ENCODE assay signal across 25 cellular contexts in genomic region chr2:181419124-181419855, GRCh38. TPM values are rescaled to one million over a fixed set of nuclear protein-coding genes. Genes with fewer than 3 reads are reported as not detected.
A peak's percentile ranks its signal among the peaks of the same experiment; 100 is the strongest.
DNase-seq lines count a peak whose midpoint lies in the region; TF ChIP-seq lines count a peak whose summit lies in the region.
"Had no signal": no experiment of that assay in that cellular context is flagged by ENCODE, and none has a peak within 500 bp of the region (broad histone marks: within the 10 kb centered on the region; RNA-seq: fewer than 3 reads in every experiment).

No MANE protein-coding gene starts in this region.

- H3K27me3 ChIP-seq in osteoblast (ENCODE audit: insufficient read depth, low read length) = no peaks in the 10 kb centered on the region
- H3K27me3 ChIP-seq: BLaER1 treated with 17β-estradiol and CSF1 and Interleukin-3, amounts not matched to agents 10 nM and 100 nM; hepatocyte; testis had no signal

- H3K27ac ChIP-seq in osteoblast (ENCODE audit: low read depth, low read length) = no peak overlapping the region
- H3K27ac ChIP-seq: hepatocyte, RWPE1, testis had no signal

- intact Hi-C loops in dendritic cell treated with granulocyte-macrophage colony-stimulating factor and Interleukin-4, amounts not matched to agents 40 ng/mL and 50 ng/mL, for 4 days (cut with micrococcal nuclease) = no loop called here

- no peaks in the 10 kb centered on the region for H3K36me3 ChIP-seq in osteoblast (ENCODE audit: insufficient read depth, low read length)
- H3K36me3 ChIP-seq: BLaER1 treated with 17β-estradiol and CSF1 and Interleukin-3, amounts not matched to agents 10 nM and 100 nM had no signal

- H3K36me3 Mint-ChIP-seq in IgD-negative memory B cell = peaks cover 2% of the 10 kb centered on the region
- H3K36me3 Mint-ChIP-seq in dendritic cell treated with granulocyte-macrophage colony-stimulating factor and Interleukin-4, amounts not matched to agents 40 ng/mL and 50 ng/mL, for 4 days (ENCODE audit: low read depth) = no peaks in the 10 kb centered on the region
- H3K36me3 Mint-ChIP-seq: stimulated activated effector memory CD8-positive, alpha-beta T cell treated with anti-CD3 and anti-CD28 coated beads, Interleukin-12 subunit alpha, Interleukin-12 subunit beta, amount 100 ng/mL, for 72 hours had no signal

- no peak overlapping the region for H3K4me3 ChIP-seq in osteoblast (ENCODE audit: insufficient read depth, low read length)
- H3K4me3 ChIP-seq: BLaER1 treated with 17β-estradiol and CSF1 and Interleukin-3, amounts not matched to agents 10 nM and 100 nM; hepatocyte; smooth muscle cell; testis had no signal

- no peaks in the 10 kb centered on the region for H3K4me1 ChIP-seq in osteoblast (ENCODE audit: insufficient read depth, low read length)
- H3K4me1 ChIP-seq: testis had no signal

- H2AFZ ChIP-seq in osteoblast (ENCODE audit: low read length) = no peak overlapping the region
- H2AFZ ChIP-seq: hepatocyte had no signal

- peaks cover 1% of the 10 kb centered on the region for H3K27me3 Mint-ChIP-seq in IgD-negative memory B cell
- H3K27me3 Mint-ChIP-seq in dendritic cell treated with granulocyte-macrophage colony-stimulating factor and Interleukin-4, amounts not matched to agents 40 ng/mL and 50 ng/mL, for 4 days = no peaks in the 10 kb centered on the region

- peak overlapping the region; percentile 91 to 93 (median 93) for H3K27ac Mint-ChIP-seq in IgD-negative memory B cell
- H3K27ac Mint-ChIP-seq in dendritic cell treated with granulocyte-macrophage colony-stimulating factor and Interleukin-4, amounts not matched to agents 40 ng/mL and 50 ng/mL, for 4 days = peak overlapping the region; percentile 63
- H3K27ac Mint-ChIP-seq: natural killer cell; stimulated activated effector memory CD8-positive, alpha-beta T cell treated with anti-CD3 and anti-CD28 coated beads, Interleukin-12 subunit alpha, Interleukin-12 subunit beta, amount 100 ng/mL, for 72 hours had no signal

- H3K9me3 ChIP-seq in osteoblast (ENCODE audit: low read depth, low read length) = no peaks in the 10 kb centered on the region
- H3K9me3 ChIP-seq: testis had no signal

- no peaks in the 10 kb centered on the region for H3K79me2 ChIP-seq in osteoblast (ENCODE audit: insufficient read depth, low read length)
- H3K79me2 ChIP-seq: hepatocyte had no signal

- peak overlapping the region in 3 of 4 donors; percentile 35 to 53 (median 45) for H3K4me3 Mint-ChIP-seq in IgD-negative memory B cell
- H3K4me3 Mint-ChIP-seq in dendritic cell treated with granulocyte-macrophage colony-stimulating factor and Interleukin-4, amounts not matched to agents 40 ng/mL and 50 ng/mL, for 4 days = no peak overlapping the region
- H3K4me3 Mint-ChIP-seq: natural killer cell; stimulated activated effector memory CD8-positive, alpha-beta T cell treated with anti-CD3 and anti-CD28 coated beads, Interleukin-12 subunit alpha, Interleukin-12 subunit beta, amount 100 ng/mL, for 72 hours had no signal

- H4K20me1 ChIP-seq in osteoblast (ENCODE audit: insufficient read depth, low read length) = no peaks in the 10 kb centered on the region
- H4K20me1 ChIP-seq: BLaER1 treated with 17β-estradiol and CSF1 and Interleukin-3, amounts not matched to agents 10 nM and 100 nM had no signal

- H3K4me1 Mint-ChIP-seq in IgD-negative memory B cell = peaks cover 33 to 40% (median 33%) of the 10 kb centered on the region in 3 donors
- peaks cover 23% of the 10 kb centered on the region for H3K4me1 Mint-ChIP-seq in dendritic cell treated with granulocyte-macrophage colony-stimulating factor and Interleukin-4, amounts not matched to agents 40 ng/mL and 50 ng/mL, for 4 days (ENCODE audit: low read depth)

- peaks cover 0 to 2% (median 0%) of the 10 kb centered on the region in 3 donors for H3K9me3 Mint-ChIP-seq in IgD-negative memory B cell
- H3K9me3 Mint-ChIP-seq in dendritic cell treated with granulocyte-macrophage colony-stimulating factor and Interleukin-4, amounts not matched to agents 40 ng/mL and 50 ng/mL, for 4 days = no peaks in the 10 kb centered on the region

- DNase-seq in AML-193 (lab: John Stamatoyannopoulos, UW) (peak; percentile 73 to 74), OCI-M1 (lab: John Stamatoyannopoulos, UW) (peak; percentile 63), osteoblast (ENCODE audit: insufficient read length, low spot score, missing footprints) (no peak), NCI-H187 (lab: John Stamatoyannopoulos, UW) (no peak), C1 segment of cervical spinal cord (lab: John Stamatoyannopoulos, UW) (no peak), NCI-H69 (lab: John Stamatoyannopoulos, UW) (no peak)
- DNase-seq: activated CD4-positive, alpha-beta T cell treated with anti-CD3 and anti-CD28 coated beads for 1 hour; activated CD8-positive, alpha-beta memory T cell treated with anti-CD3 and anti-CD28 coated beads for 24 hours; activated T-cell treated with anti-CD3 and anti-CD28 coated beads, Interleukin-2, amount 50 U/mL, for 1 hour; Calu3; effector memory CD4-positive, alpha-beta T cell; foreskin melanocyte; natural killer cell; NCI-H1436 treated with DMSO at 0.1 percent for 48 hours; retina; SW 1271; testis had no signal

- TF ChIP-seq CTCF in osteoblast (IDR thresholded peaks at IDR 0.05; ENCODE audit: extremely low read depth, low read depth, low read length) = no peak

- no peak overlapping the region for H3K4me2 ChIP-seq in osteoblast (ENCODE audit: insufficient read depth, low read length)
- H3K4me2 ChIP-seq: hepatocyte, smooth muscle cell had no signal

RNA-seq across cellular contexts. Expression of gene ITGA4, which starts 37.9 kb away (rescaled TPM):
- 129 TPM for polyA plus RNA-seq in IgD-negative memory B cell
- total RNA-seq in osteoblast = 5.3 and 9.0 TPM in 2 replicates
- total RNA-seq: HepG2 had no signal
- polyA plus RNA-seq: HepG2 had no signal

Comparison
In these comparisons a context has a peak if more than half of its experiments do, and no peak if none do; other contexts are left out.
1. DNase-seq: peak in AML-193 (2 of 2) and OCI-M1 (single experiment); none in osteoblast (single experiment), NCI-H187 (0 of 2), C1 segment of cervical spinal cord (0 of 14) and NCI-H69 (single experiment).